Comparison of ENCODE assay signal across 13 cellular contexts in the genomic region with DNA sequence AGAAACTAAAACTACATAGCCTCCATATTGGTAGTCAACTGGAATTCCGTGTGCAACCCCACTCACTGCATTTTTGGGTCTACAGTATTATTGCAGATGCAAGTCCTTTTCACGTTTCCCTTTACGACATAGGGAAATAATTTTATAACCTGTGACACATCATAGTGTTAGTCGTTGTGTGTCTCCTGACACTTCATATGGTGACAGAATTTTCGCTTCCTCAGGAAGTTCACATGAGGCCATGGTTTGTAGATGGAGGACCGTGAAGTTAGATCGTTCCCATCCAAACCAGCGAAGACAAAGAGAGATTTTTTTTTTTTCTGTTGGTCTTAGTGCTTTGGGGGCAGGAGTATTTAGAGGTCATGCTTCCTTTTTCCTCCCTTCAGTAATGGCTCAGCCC. TPM values are rescaled to one million over a fixed set of nuclear protein-coding genes. Genes with fewer than 3 reads are reported as not detected.
DNase-seq lines count a peak whose midpoint lies in the region; ATAC-seq and TF ChIP-seq lines count a peak whose summit lies in the region.
"Had no signal": no experiment of that assay in that cellular context is flagged by ENCODE, and none has a peak within 500 bp of the region (broad histone marks: within the 10 kb centered on the region; RNA-seq: fewer than 3 reads in every experiment).

No MANE protein-coding gene starts in this region.

- H4K20me1 ChIP-seq in OCI-LY3 (ENCODE audit: insufficient read depth, low read length) = no peaks in the 10 kb centered on the region

- H2AFZ ChIP-seq in OCI-LY3 (ENCODE audit: low read depth, low read length) = no peak overlapping the region

- no peak for DNase-seq in activated CD8-positive, alpha-beta memory T cell treated with anti-CD3 and anti-CD28 coated beads, Interleukin-2, amount 10 ng/mL, durations not matched to agents 7 days and 5 days
- no peak for DNase-seq in activated CD8-positive, alpha-beta memory T cell treated with anti-CD3 and anti-CD28 coated beads for 24 hours
- DNase-seq in NCI-H187 (lab: John Stamatoyannopoulos, UW) (no peak), islet precursor cell (no peak), GM13977 (ENCODE audit: low spot score) (no peak)
- DNase-seq: activated CD4-positive, CD25-positive, alpha-beta regulatory T cell; DMS79; NCI-H1436; NCI-H748 treated with DMSO at 0.1 percent for 48 hours; upper lobe of left lung had no signal

- CTCF ChIA-PET in activated CD8-positive, alpha-beta memory T cell treated with anti-CD3 and anti-CD28 coated beads, Interleukin-2, amount 10 ng/mL, durations not matched to agents 7 days and 5 days (lab: Charles Lee) = no interaction called here

- peak overlapping the region; percentile 45 for H3K4me2 ChIP-seq in OCI-LY3 (ENCODE audit: low read length)

- no peaks in the 10 kb centered on the region for H3K9me3 Mint-ChIP-seq in activated CD8-positive, alpha-beta memory T cell treated with anti-CD3 and anti-CD28 coated beads, Interleukin-2, amount 10 ng/mL, durations not matched to agents 7 days and 5 days (ENCODE audit: low read depth)
- H3K9me3 Mint-ChIP-seq in stimulated activated memory B cell treated with anti-CD40 and anti-IgM and Interleukin-4, amounts not matched to agents 10 μg/mL and 1 μg/mL and 100 μg/mL, for 72 hours = no peaks in the 10 kb centered on the region

- peaks cover 18% of the 10 kb centered on the region for H3K4me1 Mint-ChIP-seq in activated CD8-positive, alpha-beta memory T cell treated with anti-CD3 and anti-CD28 coated beads, Interleukin-2, amount 10 ng/mL, durations not matched to agents 7 days and 5 days
- peaks cover 16% of the 10 kb centered on the region for H3K4me1 Mint-ChIP-seq in stimulated activated memory B cell treated with anti-CD40 and anti-IgM and Interleukin-4, amounts not matched to agents 10 μg/mL and 1 μg/mL and 100 μg/mL, for 72 hours

- peaks cover 22% of the 10 kb centered on the region for H3K4me1 ChIP-seq in OCI-LY3 (ENCODE audit: low read length)
- H3K4me1 ChIP-seq: upper lobe of left lung had no signal

- no peak overlapping the region for H3K4me3 Mint-ChIP-seq in activated CD8-positive, alpha-beta memory T cell treated with anti-CD3 and anti-CD28 coated beads, Interleukin-2, amount 10 ng/mL, durations not matched to agents 7 days and 5 days
- H3K4me3 Mint-ChIP-seq in stimulated activated memory B cell treated with anti-CD40 and anti-IgM and Interleukin-4, amounts not matched to agents 10 μg/mL and 1 μg/mL and 100 μg/mL, for 72 hours = no peak overlapping the region

- peaks cover 45% of the 10 kb centered on the region for H3K36me3 ChIP-seq in OCI-LY3 (replicated peaks; ENCODE audit: low read depth, low read length)

- no peaks in the 10 kb centered on the region for H3K27me3 Mint-ChIP-seq in activated CD8-positive, alpha-beta memory T cell treated with anti-CD3 and anti-CD28 coated beads, Interleukin-2, amount 10 ng/mL, durations not matched to agents 7 days and 5 days
- no peaks in the 10 kb centered on the region for H3K27me3 Mint-ChIP-seq in stimulated activated memory B cell treated with anti-CD40 and anti-IgM and Interleukin-4, amounts not matched to agents 10 μg/mL and 1 μg/mL and 100 μg/mL, for 72 hours

- H3K9me3 ChIP-seq in OCI-LY3 (ENCODE audit: insufficient read depth, low read length) = no peaks in the 10 kb centered on the region
- H3K9me3 ChIP-seq: upper lobe of left lung had no signal

- peak overlapping the region; percentile 19 for H3K27ac Mint-ChIP-seq in activated CD8-positive, alpha-beta memory T cell treated with anti-CD3 and anti-CD28 coated beads, Interleukin-2, amount 10 ng/mL, durations not matched to agents 7 days and 5 days
- peak overlapping the region; percentile 31 for H3K27ac Mint-ChIP-seq in stimulated activated memory B cell treated with anti-CD40 and anti-IgM and Interleukin-4, amounts not matched to agents 10 μg/mL and 1 μg/mL and 100 μg/mL, for 72 hours

- no peak for TF ChIP-seq CTCF in OCI-LY3 (IDR thresholded peaks at IDR 0.05; ENCODE audit: low read depth, low read length)
- TF ChIP-seq CTCF in GM13977 (IDR thresholded peaks at IDR 0.05; ENCODE audit: extremely low read depth, insufficient read depth, missing control alignments) = no peak

- H3K79me2 ChIP-seq in OCI-LY3 (ENCODE audit: low read length) = no peaks in the 10 kb centered on the region

- peak overlapping the region; percentile 17 for H3K4me3 ChIP-seq in OCI-LY3 (ENCODE audit: low read length)
- H3K4me3 ChIP-seq: upper lobe of left lung had no signal

- in situ Hi-C loops in GM13977 (cut with MboI; ENCODE audit: low pct_unique_long_range_greater_than_20kb, low sequenced_read_pairs, unreplicated experiment) = no loop called here

- peaks cover 49% of the 10 kb centered on the region for H3K36me3 Mint-ChIP-seq in activated CD8-positive, alpha-beta memory T cell treated with anti-CD3 and anti-CD28 coated beads, Interleukin-2, amount 10 ng/mL, durations not matched to agents 7 days and 5 days
- peaks cover 64% of the 10 kb centered on the region for H3K36me3 Mint-ChIP-seq in stimulated activated memory B cell treated with anti-CD40 and anti-IgM and Interleukin-4, amounts not matched to agents 10 μg/mL and 1 μg/mL and 100 μg/mL, for 72 hours

- H3K27ac ChIP-seq in OCI-LY3 (ENCODE audit: low read length) = peak overlapping the region; percentile 86
- H3K27ac ChIP-seq: upper lobe of left lung had no signal

- no peak for ATAC-seq in activated CD8-positive, alpha-beta memory T cell treated with anti-CD3 and anti-CD28 coated beads, Interleukin-2, amount 10 ng/mL, durations not matched to agents 7 days and 5 days
- peak; percentile 57 for ATAC-seq in HG02870 (IDR thresholded peaks at IDR 0.05; ENCODE audit: unreplicated experiment)
- peak; percentile 59 for ATAC-seq in stimulated activated memory B cell treated with anti-CD40 and anti-IgM and Interleukin-4, amounts not matched to agents 10 μg/mL and 1 μg/mL and 100 μg/mL, for 72 hours

- peak overlapping the region; percentile 40 for H3K9ac ChIP-seq in OCI-LY3 (ENCODE audit: low read length)

- no peaks in the 10 kb centered on the region for H3K27me3 ChIP-seq in OCI-LY3 (ENCODE audit: low read depth, low read length)
- H3K27me3 ChIP-seq: upper lobe of left lung had no signal

RNA-seq across cellular contexts. Expression of gene MRC2, which starts 15.7 kb away (rescaled TPM):
- total RNA-seq in activated CD8-positive, alpha-beta memory T cell treated with anti-CD3 and anti-CD28 coated beads, Interleukin-2, amount 10 ng/mL, durations not matched to agents 7 days and 5 days = 1 to 10 TPM in 1 of 2 experiments, under 1 TPM in 1; 0.61 to 4.7 TPM
